In genomic region chr14:80954771-80955299, GRCh38 we compare ENCODE assay signal across 1 cellular context.
TF ChIP-seq lines count a peak whose summit lies in the region.

No MANE protein-coding gene starts in this region.

TF ChIP-seq in HepG2, 621 proteins besides CTCF, POLR2A, EP300 and RAD21 (continued from another document and continues in another):
- TF ChIP-seq MXI1 (IDR thresholded peaks at IDR 0.05; ENCODE audit: borderline replicate concordance, low read depth, low read length) (no peak), KDM6A (CRISPR knock-in tag; IDR thresholded peaks at IDR 0.05; ENCODE audit: low read depth) (no peak), NR0B2 (CRISPR knock-in tag; IDR thresholded peaks at IDR 0.05) (no peak), FOSL2 (CRISPR knock-in tag; IDR thresholded peaks at IDR 0.05) (peak; percentile 24; the same call in 1 of the 2 replicates), ZEB1 (IDR thresholded peaks at IDR 0.05; ENCODE audit: insufficient replicate concordance, low read depth) (no peak), HMGA1 (CRISPR knock-in tag; conservative IDR thresholded peaks at IDR 0.05) (no peak), XRCC5 (optimal IDR thresholded peaks at IDR 0.05; ENCODE audit: low read length) (peak; percentile 78), ARNT2 (CRISPR knock-in tag; IDR thresholded peaks at IDR 0.05; ENCODE audit: low read depth) (no peak), ZNF451 (CRISPR knock-in tag; IDR thresholded peaks at IDR 0.05) (no peak), DNMT1 (CRISPR knock-in tag; IDR thresholded peaks at IDR 0.05) (no peak), MXD4 (CRISPR knock-in tag; IDR thresholded peaks at IDR 0.05) (0 out of 2 replicates have a peak, but pooled peaks have one; percentile 36), GABPB1 (CRISPR knock-in tag; IDR thresholded peaks at IDR 0.05) (peak; percentile 39; the same call in 1 of the 2 replicates), HNF4G (IDR thresholded peaks at IDR 0.05; ENCODE audit: borderline replicate concordance, low read depth, low read length) (no peak), HNF4G (CRISPR knock-in tag; IDR thresholded peaks at IDR 0.05; ENCODE audit: borderline replicate concordance, low read depth) (no peak), ZNF703 (CRISPR knock-in tag; IDR thresholded peaks at IDR 0.05; ENCODE audit: borderline replicate concordance) (no peak), ZNF556 (CRISPR knock-in tag; IDR thresholded peaks at IDR 0.05; ENCODE audit: borderline replicate concordance) (no peak), RBFOX2 (IDR thresholded peaks at IDR 0.05; ENCODE audit: low read depth, low read length) (no peak), SIN3B (IDR thresholded peaks at IDR 0.05; ENCODE audit: low read length) (no peak), ZNF768 (CRISPR knock-in tag; IDR thresholded peaks at IDR 0.05) (0 out of 2 replicates have a peak, but pooled peaks have one; percentile 11), NCOA5 (CRISPR knock-in tag; IDR thresholded peaks at IDR 0.05) (no peak), ZNF772 (CRISPR knock-in tag; IDR thresholded peaks at IDR 0.05) (no peak), THYN1 (CRISPR knock-in tag; IDR thresholded peaks at IDR 0.05; ENCODE audit: borderline replicate concordance, low read depth) (no peak), ZNF576 (CRISPR knock-in tag; IDR thresholded peaks at IDR 0.05) (peak; percentile 99), BHLHE40 (IDR thresholded peaks at IDR 0.05; ENCODE audit: low read length) (no peak), ZNF543 (CRISPR knock-in tag; IDR thresholded peaks at IDR 0.05) (no peak), ZNF792 (CRISPR knock-in tag; IDR thresholded peaks at IDR 0.05) (no peak), ZNF407 (CRISPR knock-in tag; IDR thresholded peaks at IDR 0.05; ENCODE audit: not compliant biosample characterization) (no peak), KDM1A (CRISPR knock-in tag; IDR thresholded peaks at IDR 0.05) (no peak), CAMTA2 (CRISPR knock-in tag; IDR thresholded peaks at IDR 0.05; ENCODE audit: borderline replicate concordance) (no peak), ZNF644 (CRISPR knock-in tag; IDR thresholded peaks at IDR 0.05; ENCODE audit: low read depth) (no peak), ZNF674 (CRISPR knock-in tag; IDR thresholded peaks at IDR 0.05; ENCODE audit: low read depth) (no peak), NFKB2 (CRISPR knock-in tag; IDR thresholded peaks at IDR 0.05; ENCODE audit: borderline replicate concordance) (0 out of 2 replicates have a peak, but pooled peaks have one; percentile 30), ZNF563 (CRISPR knock-in tag; IDR thresholded peaks at IDR 0.05) (no peak), HOXA5 (CRISPR knock-in tag; IDR thresholded peaks at IDR 0.05) (no peak), ZNF607 (CRISPR knock-in tag; IDR thresholded peaks at IDR 0.05; ENCODE audit: borderline replicate concordance) (0 out of 2 replicates have a peak, but pooled peaks have one; percentile 38), TRIM24 (CRISPR knock-in tag; IDR thresholded peaks at IDR 0.05) (no peak), ZNF749 (CRISPR knock-in tag; IDR thresholded peaks at IDR 0.05; ENCODE audit: borderline replicate concordance) (no peak), ZFP37 (CRISPR knock-in tag; IDR thresholded peaks at IDR 0.05; ENCODE audit: borderline replicate concordance) (no peak), STAG1 (CRISPR knock-in tag; IDR thresholded peaks at IDR 0.05) (peak; percentile 85), SP140L (CRISPR knock-in tag; IDR thresholded peaks at IDR 0.05; ENCODE audit: borderline replicate concordance) (no peak), KLF16 (CRISPR knock-in tag; IDR thresholded peaks at IDR 0.05) (no peak), JUNB (CRISPR knock-in tag; IDR thresholded peaks at IDR 0.05; ENCODE audit: borderline replicate concordance) (no peak), KLF6 (CRISPR knock-in tag; IDR thresholded peaks at IDR 0.05) (0 out of 2 replicates have a peak, but pooled peaks have one; percentile 34), EED (CRISPR knock-in tag; IDR thresholded peaks at IDR 0.05) (no peak), ZNF75D (CRISPR knock-in tag; IDR thresholded peaks at IDR 0.05; ENCODE audit: borderline replicate concordance) (no peak), ZNF598 (CRISPR knock-in tag; IDR thresholded peaks at IDR 0.05; ENCODE audit: borderline replicate concordance) (0 out of 2 replicates have a peak, but pooled peaks have one; percentile 49), NKX3-1 (CRISPR knock-in tag; IDR thresholded peaks at IDR 0.05) (no peak), PTBP1 (IDR thresholded peaks at IDR 0.05; ENCODE audit: low read depth, low read length, poor library complexity, severe bottlenecking) (no peak)
- TF ChIP-seq, protein P1, sequence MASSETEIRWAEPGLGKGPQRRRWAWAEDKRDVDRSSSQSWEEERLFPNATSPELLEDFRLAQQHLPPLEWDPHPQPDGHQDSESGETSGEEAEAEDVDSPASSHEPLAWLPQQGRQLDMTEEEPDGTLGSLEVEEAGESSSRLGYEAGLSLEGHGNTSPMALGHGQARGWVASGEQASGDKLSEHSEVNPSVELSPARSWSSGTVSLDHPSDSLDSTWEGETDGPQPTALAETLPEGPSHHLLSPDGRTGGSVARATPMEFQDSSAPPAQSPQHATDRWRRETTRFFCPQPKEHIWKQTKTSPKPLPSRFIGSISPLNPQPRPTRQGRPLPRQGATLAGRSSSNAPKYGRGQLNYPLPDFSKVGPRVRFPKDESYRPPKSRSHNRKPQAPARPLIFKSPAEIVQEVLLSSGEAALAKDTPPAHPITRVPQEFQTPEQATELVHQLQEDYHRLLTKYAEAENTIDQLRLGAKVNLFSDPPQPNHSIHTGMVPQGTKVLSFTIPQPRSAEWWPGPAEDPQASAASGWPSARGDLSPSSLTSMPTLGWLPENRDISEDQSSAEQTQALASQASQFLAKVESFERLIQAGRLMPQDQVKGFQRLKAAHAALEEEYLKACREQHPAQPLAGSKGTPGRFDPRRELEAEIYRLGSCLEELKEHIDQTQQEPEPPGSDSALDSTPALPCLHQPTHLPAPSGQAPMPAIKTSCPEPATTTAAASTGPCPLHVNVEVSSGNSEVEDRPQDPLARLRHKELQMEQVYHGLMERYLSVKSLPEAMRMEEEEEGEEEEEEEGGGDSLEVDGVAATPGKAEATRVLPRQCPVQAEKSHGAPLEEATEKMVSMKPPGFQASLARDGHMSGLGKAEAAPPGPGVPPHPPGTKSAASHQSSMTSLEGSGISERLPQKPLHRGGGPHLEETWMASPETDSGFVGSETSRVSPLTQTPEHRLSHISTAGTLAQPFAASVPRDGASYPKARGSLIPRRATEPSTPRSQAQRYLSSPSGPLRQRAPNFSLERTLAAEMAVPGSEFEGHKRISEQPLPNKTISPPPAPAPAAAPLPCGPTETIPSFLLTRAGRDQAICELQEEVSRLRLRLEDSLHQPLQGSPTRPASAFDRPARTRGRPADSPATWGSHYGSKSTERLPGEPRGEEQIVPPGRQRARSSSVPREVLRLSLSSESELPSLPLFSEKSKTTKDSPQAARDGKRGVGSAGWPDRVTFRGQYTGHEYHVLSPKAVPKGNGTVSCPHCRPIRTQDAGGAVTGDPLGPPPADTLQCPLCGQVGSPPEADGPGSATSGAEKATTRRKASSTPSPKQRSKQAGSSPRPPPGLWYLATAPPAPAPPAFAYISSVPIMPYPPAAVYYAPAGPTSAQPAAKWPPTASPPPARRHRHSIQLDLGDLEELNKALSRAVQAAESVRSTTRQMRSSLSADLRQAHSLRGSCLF (CRISPR knock-in tag; IDR thresholded peaks at IDR 0.05; ENCODE audit: borderline replicate concordance) = no peak
- TF ChIP-seq, protein P2, sequence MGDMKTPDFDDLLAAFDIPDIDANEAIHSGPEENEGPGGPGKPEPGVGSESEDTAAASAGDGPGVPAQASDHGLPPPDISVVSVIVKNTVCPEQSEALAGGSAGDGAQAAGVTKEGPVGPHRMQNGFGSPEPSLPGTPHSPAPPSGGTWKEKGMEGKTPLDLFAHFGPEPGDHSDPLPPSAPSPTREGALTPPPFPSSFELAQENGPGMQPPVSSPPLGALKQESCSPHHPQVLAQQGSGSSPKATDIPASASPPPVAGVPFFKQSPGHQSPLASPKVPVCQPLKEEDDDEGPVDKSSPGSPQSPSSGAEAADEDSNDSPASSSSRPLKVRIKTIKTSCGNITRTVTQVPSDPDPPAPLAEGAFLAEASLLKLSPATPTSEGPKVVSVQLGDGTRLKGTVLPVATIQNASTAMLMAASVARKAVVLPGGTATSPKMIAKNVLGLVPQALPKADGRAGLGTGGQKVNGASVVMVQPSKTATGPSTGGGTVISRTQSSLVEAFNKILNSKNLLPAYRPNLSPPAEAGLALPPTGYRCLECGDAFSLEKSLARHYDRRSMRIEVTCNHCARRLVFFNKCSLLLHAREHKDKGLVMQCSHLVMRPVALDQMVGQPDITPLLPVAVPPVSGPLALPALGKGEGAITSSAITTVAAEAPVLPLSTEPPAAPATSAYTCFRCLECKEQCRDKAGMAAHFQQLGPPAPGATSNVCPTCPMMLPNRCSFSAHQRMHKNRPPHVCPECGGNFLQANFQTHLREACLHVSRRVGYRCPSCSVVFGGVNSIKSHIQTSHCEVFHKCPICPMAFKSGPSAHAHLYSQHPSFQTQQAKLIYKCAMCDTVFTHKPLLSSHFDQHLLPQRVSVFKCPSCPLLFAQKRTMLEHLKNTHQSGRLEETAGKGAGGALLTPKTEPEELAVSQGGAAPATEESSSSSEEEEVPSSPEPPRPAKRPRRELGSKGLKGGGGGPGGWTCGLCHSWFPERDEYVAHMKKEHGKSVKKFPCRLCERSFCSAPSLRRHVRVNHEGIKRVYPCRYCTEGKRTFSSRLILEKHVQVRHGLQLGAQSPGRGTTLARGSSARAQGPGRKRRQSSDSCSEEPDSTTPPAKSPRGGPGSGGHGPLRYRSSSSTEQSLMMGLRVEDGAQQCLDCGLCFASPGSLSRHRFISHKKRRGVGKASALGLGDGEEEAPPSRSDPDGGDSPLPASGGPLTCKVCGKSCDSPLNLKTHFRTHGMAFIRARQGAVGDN (CRISPR knock-in tag; IDR thresholded peaks at IDR 0.05) = peak; percentile 65
- TF ChIP-seq, protein P3, sequence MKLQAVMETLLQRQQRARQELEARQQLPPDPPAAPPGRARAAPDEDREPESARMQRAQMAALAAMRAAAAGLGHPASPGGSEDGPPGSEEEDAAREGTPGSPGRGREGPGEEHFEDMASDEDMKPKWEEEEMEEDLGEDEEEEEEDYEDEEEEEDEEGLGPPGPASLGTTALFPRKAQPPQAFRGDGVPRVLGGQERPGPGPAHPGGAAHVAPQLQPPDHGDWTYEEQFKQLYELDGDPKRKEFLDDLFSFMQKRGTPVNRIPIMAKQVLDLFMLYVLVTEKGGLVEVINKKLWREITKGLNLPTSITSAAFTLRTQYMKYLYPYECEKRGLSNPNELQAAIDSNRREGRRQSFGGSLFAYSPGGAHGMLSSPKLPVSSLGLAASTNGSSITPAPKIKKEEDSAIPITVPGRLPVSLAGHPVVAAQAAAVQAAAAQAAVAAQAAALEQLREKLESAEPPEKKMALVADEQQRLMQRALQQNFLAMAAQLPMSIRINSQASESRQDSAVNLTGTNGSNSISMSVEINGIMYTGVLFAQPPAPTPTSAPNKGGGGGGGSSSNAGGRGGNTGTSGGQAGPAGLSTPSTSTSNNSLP (IDR thresholded peaks at IDR 0.05; ENCODE audit: low read depth, low read length) = no peak; the same call in 1 of the 2 replicates
